14 cellular contexts compared by ENCODE assay signal in the genomic region with DNA sequence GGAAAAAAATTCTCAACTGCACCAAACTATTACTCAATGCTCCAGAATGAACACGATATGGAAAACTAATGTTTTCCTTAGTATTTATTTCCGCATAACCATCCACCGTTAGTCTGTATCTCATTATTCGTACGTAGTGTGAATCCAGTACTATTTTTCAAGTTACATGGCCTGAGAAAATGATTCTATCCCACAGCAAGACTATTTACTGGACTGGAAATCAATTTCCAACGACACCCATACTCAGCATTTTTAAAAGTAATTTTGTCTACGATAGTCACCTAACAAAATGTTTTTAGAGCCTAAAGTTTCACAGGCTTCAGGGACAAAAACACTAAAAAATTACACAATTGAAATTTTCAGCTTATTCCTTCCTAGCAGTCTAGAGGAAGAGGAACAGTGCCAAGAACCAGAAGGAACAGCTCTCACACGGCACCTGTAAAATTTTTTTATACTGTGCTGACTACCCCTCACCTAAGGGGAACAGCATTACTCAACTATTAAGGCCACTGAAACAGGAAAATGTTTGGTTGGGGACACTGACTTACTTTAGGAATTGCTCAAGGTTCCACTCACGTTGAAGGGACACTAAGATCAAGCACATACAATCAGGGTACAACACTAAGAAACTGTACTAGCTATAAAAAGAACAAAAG. TPM values are rescaled to one million over a fixed set of nuclear protein-coding genes. Genes with fewer than 3 reads are reported as not detected.
DNase-seq lines count a peak whose midpoint lies in the region; ATAC-seq and TF ChIP-seq lines count a peak whose summit lies in the region.
"Had no signal": no experiment of that assay in that cellular context is flagged by ENCODE, and none has a peak within 500 bp of the region (broad histone marks: within the 10 kb centered on the region; RNA-seq: fewer than 3 reads in every experiment).

No MANE protein-coding gene starts in this region.

- H3K9me3 Mint-ChIP-seq in CD14-positive monocyte, result no peaks in the 10 kb centered on the region
- no peaks in the 10 kb centered on the region for H3K9me3 Mint-ChIP-seq in chondrocyte (ENCODE audit: low read depth)
- H3K9me3 Mint-ChIP-seq in nephron progenitor cell, result peaks cover 41% of the 10 kb centered on the region

- H3K27me3 Mint-ChIP-seq in CD14-positive monocyte (ENCODE audit: low read depth in 3 of 3) (peaks cover 0 to 1% (median 0%) of the 10 kb centered on the region in 3 donors), chondrocyte (ENCODE audit: low read depth) (no peaks in the 10 kb centered on the region), nephron progenitor cell (ENCODE audit: low read depth, poor library complexity) (no peaks in the 10 kb centered on the region)

- H3K9ac ChIP-seq in KMS-11, result no peak overlapping the region

- no peaks in the 10 kb centered on the region for H3K27me3 ChIP-seq in KMS-11 (ENCODE audit: insufficient read depth, low read depth)
- no peaks in the 10 kb centered on the region for H3K27me3 ChIP-seq in gastroesophageal sphincter
- H3K27me3 ChIP-seq: tibial artery had no signal

- H3K36me3 ChIP-seq in KMS-11 (ENCODE audit: insufficient read depth) (peaks cover 12% of the 10 kb centered on the region; the same call in 1 of the 2 replicates), gastroesophageal sphincter (no peaks in the 10 kb centered on the region)
- H3K36me3 ChIP-seq: tibial artery had no signal

- H3K4me3 ChIP-seq in KMS-11 (IDR thresholded peaks at IDR 0.05; ENCODE audit: insufficient read depth, low read depth, low read length), result no peak overlapping the region
- peak overlapping the region in 1 of 2 donors; percentile 5 for H3K4me3 ChIP-seq in gastroesophageal sphincter
- H3K4me3 ChIP-seq: tibial artery had no signal

- no peak overlapping the region for H3K4me3 Mint-ChIP-seq in CD14-positive monocyte
- H3K4me3 Mint-ChIP-seq in chondrocyte (ENCODE audit: unreplicated experiment), result no peak overlapping the region
- H3K4me3 Mint-ChIP-seq in nephron progenitor cell, result no peak overlapping the region

- no peaks in the 10 kb centered on the region for H3K9me3 ChIP-seq in gastroesophageal sphincter
- H3K9me3 ChIP-seq: tibial artery had no signal

- H3K79me2 ChIP-seq in KMS-11 (ENCODE audit: insufficient read depth, low read depth), result peaks cover 100% of the 10 kb centered on the region

- H2AFZ ChIP-seq in KMS-11 (ENCODE audit: low read depth), result no peak overlapping the region

- no peak for TF ChIP-seq EP300 in gastroesophageal sphincter (IDR thresholded peaks at IDR 0.05)

- H3K36me3 Mint-ChIP-seq in CD14-positive monocyte (peaks cover 39 to 69% of the 10 kb centered on the region in 2 donors), chondrocyte (ENCODE audit: low read depth) (no peaks in the 10 kb centered on the region), nephron progenitor cell (ENCODE audit: low read depth) (peaks cover 86% of the 10 kb centered on the region)

- peaks cover 94% of the 10 kb centered on the region for H4K20me1 ChIP-seq in KMS-11 (ENCODE audit: insufficient read depth)

- TF ChIP-seq POLR2A in gastroesophageal sphincter (IDR thresholded peaks at IDR 0.05), result no peak

- H3K27ac Mint-ChIP-seq in CD14-positive monocyte (peak overlapping the region; percentile 13 to 82 (median 48)), chondrocyte (ENCODE audit: unreplicated experiment) (peak overlapping the region; percentile 55), nephron progenitor cell (peak overlapping the region; percentile 25)

- intact Hi-C loops in CD14-positive monocyte (cut with micrococcal nuclease), result no loop called here

- no peak overlapping the region for H3K27ac ChIP-seq in KMS-11
- peak overlapping the region in 1 of 4 donors; percentile 25 for H3K27ac ChIP-seq in gastroesophageal sphincter

- no peak for ATAC-seq in GM21619 (IDR thresholded peaks at IDR 0.05; ENCODE audit: unreplicated experiment)
- ATAC-seq in gastroesophageal sphincter, result no peak

- H3K4me1 ChIP-seq in KMS-11 (ENCODE audit: low read depth, poor library complexity, severe bottlenecking), result peaks cover 82% of the 10 kb centered on the region
- H3K4me1 ChIP-seq in gastroesophageal sphincter, result peaks cover 40 to 100% (median 49%) of the 10 kb centered on the region in 3 donors

- WGBS in gastroesophageal sphincter (ENCODE audit: low coverage in 1 of 2), 2 donors, result 46 to 57% methylated on average over 9 of the region's 9 CpGs

- TF ChIP-seq CTCF in CD14-positive monocyte (IDR thresholded peaks at IDR 0.05), result no peak
- no peak for TF ChIP-seq CTCF in KMS-11 (conservative IDR thresholded peaks at IDR 0.05; ENCODE audit: low read depth, low read length)
- no peak for TF ChIP-seq CTCF in chondrocyte (IDR thresholded peaks at IDR 0.05)
- no peak for TF ChIP-seq CTCF in nephron progenitor cell (IDR thresholded peaks at IDR 0.05)
- no peak for TF ChIP-seq CTCF in gastroesophageal sphincter (IDR thresholded peaks at IDR 0.05)

- H3K4me2 ChIP-seq in KMS-11, result 0 out of 2 replicates have a peak overlapping the region, but pooled peaks have one; percentile 2

- DNase-seq in CD14-positive monocyte (ENCODE audit: low spot score) (no peak), chondrocyte (ENCODE audit: low spot score) (no peak), nephron progenitor cell (no peak), HT-29 (ENCODE audit: low spot score) (no peak), LoVo (ENCODE audit: low spot score) (no peak)
- DNase-seq: aorta, DMS 273 treated with DMSO at 0.1 percent for 48 hours, Kasumi-1, midbrain, NCI-H524 treated with DMSO at 0.1 percent for 48 hours, tibial artery had no signal

- peaks cover 68% of the 10 kb centered on the region for H3K4me1 Mint-ChIP-seq in CD14-positive monocyte
- peaks cover 83% of the 10 kb centered on the region for H3K4me1 Mint-ChIP-seq in chondrocyte (ENCODE audit: low read depth)
- peaks cover 52% of the 10 kb centered on the region for H3K4me1 Mint-ChIP-seq in nephron progenitor cell

RNA-seq across cellular contexts. Expression of a gene that starts 9.6 kb away (rescaled TPM):
- polyA plus RNA-seq in CD14-positive monocyte, result 100 to 1,000 TPM; 457 to 499 TPM
- total RNA-seq in chondrocyte (227 to 235 TPM (median 234 TPM) in 3 replicates), gastroesophageal sphincter (100 to 1,000 TPM; 345 to 432 (median 402) TPM)
- 496 and 506 TPM in 2 replicates for total RNA-seq in HT-29 (2014; rRNA removed; shearing (Covaris generic))

RNA-seq across cellular contexts. Expression of a gene that starts 51.1 kb away (rescaled TPM):
- 10 to 100 TPM; 29.1 to 30.2 TPM for polyA plus RNA-seq in CD14-positive monocyte
- total RNA-seq in chondrocyte (20.7 to 30.9 TPM (median 29.7 TPM) in 3 replicates), gastroesophageal sphincter (10 to 100 TPM in 3 of 4 donors, 1 to 10 TPM in 1; 6.7 to 22.2 (median 12.9) TPM)
- total RNA-seq in HT-29 (2014; rRNA removed; shearing (Covaris generic)), result 54.6 and 60.2 TPM in 2 replicates

RNA-seq across cellular contexts. Expression of a gene that starts 57.0 kb away (rescaled TPM):
- 10 to 100 TPM; 80.8 to 94.4 TPM for polyA plus RNA-seq in CD14-positive monocyte
- total RNA-seq in chondrocyte, result 34.9 to 38.5 TPM (median 36.9 TPM) in 3 replicates
- total RNA-seq in HT-29 (2014; rRNA removed; shearing (Covaris generic)), result 18.9 and 23.2 TPM in 2 replicates
- total RNA-seq in gastroesophageal sphincter, result 10 to 100 TPM; 26.2 to 31.0 (median 27.7) TPM
